In genomic region chr5:34849253-34849652, GRCh38 we compare ENCODE assay signal across 1 cellular context.
TF ChIP-seq lines count a peak whose summit lies in the region.

No MANE protein-coding gene starts in this region.

TF ChIP-seq in K562, 482 proteins besides CTCF, POLR2A, EP300 and RAD21 (continued from another document and continues in another):
- TF ChIP-seq ATF3 (IDR thresholded peaks at IDR 0.05) (peak; percentile 46; the same call in 1 of the 2 replicates), ATF3 (CRISPR knock-in tag; conservative IDR thresholded peaks at IDR 0.05) (no peak), MLX (CRISPR knock-in tag; conservative IDR thresholded peaks at IDR 0.05) (no peak), FOSL1 (tag; conservative IDR thresholded peaks at IDR 0.05) (0 out of 2 replicates have a peak, but pooled peaks have one; percentile 19), ZNF280A (IDR thresholded peaks at IDR 0.05; ENCODE audit: low read depth, partially characterized antibody) (no peak), MYBL2 (IDR thresholded peaks at IDR 0.05; ENCODE audit: low read depth) (no peak), MYBL2 (CRISPR knock-in tag; IDR thresholded peaks at IDR 0.05; ENCODE audit: borderline replicate concordance) (no peak), RBM34 (IDR thresholded peaks at IDR 0.05; ENCODE audit: borderline replicate concordance, insufficient read depth, low read length) (no peak), ATF1 (CRISPR knock-in tag; IDR thresholded peaks at IDR 0.05) (no peak), ATF1 (tag; IDR thresholded peaks at IDR 0.05) (no peak), ARID4B (CRISPR knock-in tag; IDR thresholded peaks at IDR 0.05) (no peak), MIER1 (IDR thresholded peaks at IDR 0.05; ENCODE audit: low read depth) (no peak), C11orf30 (IDR thresholded peaks at IDR 0.05; ENCODE audit: low read depth) (peak; percentile 91), CREB3 (tag; conservative IDR thresholded peaks at IDR 0.05; ENCODE audit: low read depth) (no peak), NFYB (IDR thresholded peaks at IDR 0.05; ENCODE audit: extremely low read depth, insufficient read length) (no peak), RUNX1 (IDR thresholded peaks at IDR 0.05; ENCODE audit: low read depth) (no peak), ZFP30 (CRISPR knock-in tag; IDR thresholded peaks at IDR 0.05; ENCODE audit: borderline replicate concordance) (no peak), ZNF740 (CRISPR knock-in tag; IDR thresholded peaks at IDR 0.05) (no peak), ZNF740 (tag; IDR thresholded peaks at IDR 0.05) (no peak), KAT7 (CRISPR knock-in tag; IDR thresholded peaks at IDR 0.05; ENCODE audit: borderline replicate concordance) (no peak), ZNF316 (IDR thresholded peaks at IDR 0.05) (peak; percentile 98), NR2C2 (CRISPR knock-in tag; IDR thresholded peaks at IDR 0.05) (no peak), NR2C2 (tag; IDR thresholded peaks at IDR 0.05) (no peak), ZNF699 (CRISPR knock-in tag; IDR thresholded peaks at IDR 0.05; ENCODE audit: insufficient replicate concordance) (no peak), TGIF2 (CRISPR knock-in tag; IDR thresholded peaks at IDR 0.05) (no peak), ZNF445 (CRISPR knock-in tag; IDR thresholded peaks at IDR 0.05; ENCODE audit: low read depth) (no peak), ETS2 (tag; IDR thresholded peaks at IDR 0.05; ENCODE audit: borderline replicate concordance, poor library complexity, severe bottlenecking) (no peak), E2F4 (CRISPR knock-in tag; IDR thresholded peaks at IDR 0.05; ENCODE audit: low read depth) (no peak), MNT (conservative IDR thresholded peaks at IDR 0.05) (0 out of 4 replicates have a peak, but pooled peaks of 1 of the 2 experiments have one; percentile 26), ZBTB34 (CRISPR knock-in tag; IDR thresholded peaks at IDR 0.05) (no peak), DDX20 (tag; IDR thresholded peaks at IDR 0.05; ENCODE audit: low read depth) (no peak), SUPT5H (IDR thresholded peaks at IDR 0.05) (no peak), THRA (IDR thresholded peaks at IDR 0.05) (no peak), HINFP (tag; conservative IDR thresholded peaks at IDR 0.05; ENCODE audit: low read depth) (no peak), ZNF764 (CRISPR knock-in tag; IDR thresholded peaks at IDR 0.05; ENCODE audit: low read depth) (no peak), DPF2 (IDR thresholded peaks at IDR 0.05) (0 out of 2 replicates have a peak, but pooled peaks have one; percentile 13), HEY1 (CRISPR knock-in tag; IDR thresholded peaks at IDR 0.05; ENCODE audit: borderline replicate concordance) (no peak), DACH1 (IDR thresholded peaks at IDR 0.05; ENCODE audit: partially characterized antibody) (no peak), ZNF263 (CRISPR knock-in tag; IDR thresholded peaks at IDR 0.05; ENCODE audit: borderline replicate concordance) (no peak), TRIM25 (IDR thresholded peaks at IDR 0.05; ENCODE audit: borderline replicate concordance) (no peak), TSC22D4 (tag; IDR thresholded peaks at IDR 0.05) (no peak), EP400 (IDR thresholded peaks at IDR 0.05) (no peak), CBX2 (IDR thresholded peaks at IDR 0.05; ENCODE audit: insufficient read depth, low read length, poor library complexity, severe bottlenecking) (no peak), SRF (CRISPR knock-in tag; IDR thresholded peaks at IDR 0.05) (no peak), JUND (IDR thresholded peaks at IDR 0.05; ENCODE audit: borderline replicate concordance, low read depth, low read length) (no peak), JUND (tag; IDR thresholded peaks at IDR 0.05; ENCODE audit: borderline replicate concordance, low read depth, low read length) (0 out of 3 replicates have a peak, but pooled peaks have one; percentile 40)
